In genomic region chr18:9095297-9096012, GRCh38 we compare ENCODE assay signal across 8 cellular contexts. TPM values are rescaled to one million over a fixed set of nuclear protein-coding genes. Genes with fewer than 3 reads are reported as not detected.
DNase-seq lines count a peak whose midpoint lies in the region; ATAC-seq and TF ChIP-seq lines count a peak whose summit lies in the region.

No MANE protein-coding gene starts in this region.

- no peaks in the 10 kb centered on the region for H3K9me3 Mint-ChIP-seq in Calu3 (ENCODE audit: low read depth, unreplicated experiment)
- H3K9me3 Mint-ChIP-seq in activated CD8-positive, alpha-beta memory T cell treated with anti-CD3 and anti-CD28 coated beads, Interleukin-2, amount 10 ng/mL, durations not matched to agents 7 days and 5 days (ENCODE audit: low read depth) = no peaks in the 10 kb centered on the region
- H3K9me3 Mint-ChIP-seq in WTC11 = no peaks in the 10 kb centered on the region

- peak overlapping the region; percentile 64 for H2AK5ac ChIP-seq in mesenchymal stem cell (ENCODE audit: low read length, severe bottlenecking)

- H2BK120ac ChIP-seq in mesenchymal stem cell (ENCODE audit: low read depth, low read length) = peak overlapping the region; percentile 64

- peak overlapping the region; percentile 78 for H2AFZ ChIP-seq in mesenchymal stem cell (ENCODE audit: low read depth, low read length)

- H3K4me1 ChIP-seq in mesenchymal stem cell (ENCODE audit: control insufficient read depth, insufficient read depth, low read depth, low read length) = peaks cover 2% of the 10 kb centered on the region

- H3K4me2 ChIP-seq in mesenchymal stem cell (ENCODE audit: low read length, poor library complexity, severe bottlenecking) = no peak overlapping the region

- H3K4me1 Mint-ChIP-seq in Calu3 (ENCODE audit: low read depth, unreplicated experiment) (peaks cover 38% of the 10 kb centered on the region), WTC11 (peaks cover 23% of the 10 kb centered on the region)
- peaks cover 66% of the 10 kb centered on the region for H3K4me1 Mint-ChIP-seq in activated CD8-positive, alpha-beta memory T cell treated with anti-CD3 and anti-CD28 coated beads, Interleukin-2, amount 10 ng/mL, durations not matched to agents 7 days and 5 days

- 45% methylated on average over 8 of the region's 9 CpGs for WGBS in mesenchymal stem cell

- H3K4ac ChIP-seq in mesenchymal stem cell (ENCODE audit: low read depth in 1 of 2, low read length in 2 of 2) = peak overlapping the region; percentile 35 to 91

- no peaks in the 10 kb centered on the region for H3K9me3 ChIP-seq in mesenchymal stem cell (ENCODE audit: control insufficient read depth, low read length)

- H2BK5ac ChIP-seq in mesenchymal stem cell (ENCODE audit: low read depth, low read length, poor library complexity, severe bottlenecking) = no peak overlapping the region

- no peaks in the 10 kb centered on the region for H3K27me3 ChIP-seq in mesenchymal stem cell (ENCODE audit: control insufficient read depth in 1 of 2, insufficient read depth in 1 of 2, low read length in 2 of 2)

- H4K91ac ChIP-seq in mesenchymal stem cell (ENCODE audit: low read length) = no peak overlapping the region

- H3K4me3 Mint-ChIP-seq in Calu3 (ENCODE audit: low read depth, unreplicated experiment) = no peak overlapping the region
- H3K4me3 Mint-ChIP-seq in activated CD8-positive, alpha-beta memory T cell treated with anti-CD3 and anti-CD28 coated beads, Interleukin-2, amount 10 ng/mL, durations not matched to agents 7 days and 5 days = peak overlapping the region; percentile 63
- no peak overlapping the region for H3K4me3 Mint-ChIP-seq in WTC11

- ATAC-seq in GM21360 (IDR thresholded peaks at IDR 0.05; ENCODE audit: unreplicated experiment) = peak; percentile 78
- ATAC-seq in HG03521 (IDR thresholded peaks at IDR 0.05; ENCODE audit: unreplicated experiment) = peak; percentile 86
- peak; percentile 73 for ATAC-seq in activated CD8-positive, alpha-beta memory T cell treated with anti-CD3 and anti-CD28 coated beads, Interleukin-2, amount 10 ng/mL, durations not matched to agents 7 days and 5 days
- no peak for ATAC-seq in WTC11
- no peak for ATAC-seq in Right ventricle myocardium superior (ENCODE audit: poor library complexity)

- intact Hi-C loops in Calu3 (cut with micrococcal nuclease; ENCODE audit: unreplicated experiment) = no loop called here
- intact Hi-C loops in Right ventricle myocardium superior (cut with DNase I) = no loop called here

- H3K27ac ChIP-seq in mesenchymal stem cell (ENCODE audit: low read length, poor library complexity, severe bottlenecking) = no peak overlapping the region

- TF ChIP-seq CTCF in Calu3 (IDR thresholded peaks at IDR 0.05; ENCODE audit: unreplicated experiment) = no peak
- no peak for TF ChIP-seq CTCF in WTC11 (IDR thresholded peaks at IDR 0.05)

- CTCF ChIA-PET in Calu3 (lab: Charles Lee) (no interaction called here), WTC11 (lab: Charles Lee) (no interaction called here)
- CTCF ChIA-PET in activated CD8-positive, alpha-beta memory T cell treated with anti-CD3 and anti-CD28 coated beads, Interleukin-2, amount 10 ng/mL, durations not matched to agents 7 days and 5 days (lab: Charles Lee) = interaction anchor here (1.4 to 3.6 kb wide), 4 partner anchors 9 to 23 kb away, joined by 3 to 13 read pairs (median 4); no protein-coding TSS in a partner anchor

- H3K23ac ChIP-seq in mesenchymal stem cell (ENCODE audit: low read length in 2 of 2) = no peak overlapping the region

- H4K8ac ChIP-seq in mesenchymal stem cell (ENCODE audit: low read length) = peak overlapping the region; percentile 72

- POLR2A ChIA-PET in WTC11 (lab: Charles Lee) = no interaction called here

- no peak overlapping the region for H3K4me3 ChIP-seq in mesenchymal stem cell (ENCODE audit: insufficient read depth in 1 of 2, low read depth in 1 of 2, low read length in 2 of 2)

- H2BK15ac ChIP-seq in mesenchymal stem cell (ENCODE audit: low read depth, poor library complexity, severe bottlenecking) = no peak overlapping the region

- H3K18ac ChIP-seq in mesenchymal stem cell (ENCODE audit: low read depth in 1 of 2, low read length in 2 of 2) = peak overlapping the region; percentile 49 to 91

- no peaks in the 10 kb centered on the region for H3K79me1 ChIP-seq in mesenchymal stem cell (replicated peaks; ENCODE audit: low read length, poor library complexity, severe bottlenecking)

- peak overlapping the region; percentile 49 to 98 for H2BK12ac ChIP-seq in mesenchymal stem cell (ENCODE audit: low read length in 2 of 2)

- H3K36me3 ChIP-seq in mesenchymal stem cell (ENCODE audit: control insufficient read depth in 1 of 2, insufficient read depth in 2 of 2, low read depth in 1 of 2, low read length in 2 of 2) = no peaks in the 10 kb centered on the region

- DNase-seq in Calu3 (no peak), mesenchymal stem cell (peak; percentile 82), WTC11 (ENCODE audit: low spot score) (no peak), pons (ENCODE audit: low spot score) (no peak), Right ventricle myocardium superior (no peak)
- peak; percentile 87 for DNase-seq in activated CD8-positive, alpha-beta memory T cell treated with anti-CD3 and anti-CD28 coated beads, Interleukin-2, amount 10 ng/mL, durations not matched to agents 7 days and 5 days

- H3K27me3 Mint-ChIP-seq in Calu3 (ENCODE audit: unreplicated experiment) (no peaks in the 10 kb centered on the region), WTC11 (ENCODE audit: low read depth) (no peaks in the 10 kb centered on the region; the same call in 1 of the 2 replicates)
- no peaks in the 10 kb centered on the region for H3K27me3 Mint-ChIP-seq in activated CD8-positive, alpha-beta memory T cell treated with anti-CD3 and anti-CD28 coated beads, Interleukin-2, amount 10 ng/mL, durations not matched to agents 7 days and 5 days

- no peak overlapping the region for H3K14ac ChIP-seq in mesenchymal stem cell (ENCODE audit: low read length in 2 of 2)

- H3K27ac Mint-ChIP-seq in Calu3 (ENCODE audit: unreplicated experiment) (peak overlapping the region; percentile 95), WTC11 (no peak overlapping the region)
- H3K27ac Mint-ChIP-seq in activated CD8-positive, alpha-beta memory T cell treated with anti-CD3 and anti-CD28 coated beads, Interleukin-2, amount 10 ng/mL, durations not matched to agents 7 days and 5 days = peak overlapping the region; percentile 98

- BruUV-seq in Calu3 (replicated peaks; lab: Mats Ljungman, UMichigan) = no TSS peak

- peaks cover 13% of the 10 kb centered on the region for H3K36me3 Mint-ChIP-seq in Calu3 (ENCODE audit: insufficient read depth, unreplicated experiment)
- H3K36me3 Mint-ChIP-seq in activated CD8-positive, alpha-beta memory T cell treated with anti-CD3 and anti-CD28 coated beads, Interleukin-2, amount 10 ng/mL, durations not matched to agents 7 days and 5 days = peaks cover 13% of the 10 kb centered on the region
- H3K36me3 Mint-ChIP-seq in WTC11 = no peaks in the 10 kb centered on the region

- H3K9ac ChIP-seq in mesenchymal stem cell (ENCODE audit: low read length) = peak overlapping the region; percentile 72

TF ChIP-seq in WTC11, 78 proteins besides CTCF, POLR2A, EP300 and RAD21 (continues in another document):
- no peak for TF ChIP-seq JUN (CRISPR knock-in tag; IDR thresholded peaks at IDR 0.05)
- TF ChIP-seq MLX (CRISPR knock-in tag; IDR thresholded peaks at IDR 0.05) = no peak
- TF ChIP-seq MXD4 (CRISPR knock-in tag; IDR thresholded peaks at IDR 0.05; ENCODE audit: borderline replicate concordance) = no peak
- TF ChIP-seq ESRRA (CRISPR knock-in tag; IDR thresholded peaks at IDR 0.05; ENCODE audit: borderline replicate concordance) = no peak
- no peak for TF ChIP-seq RORB (CRISPR knock-in tag; IDR thresholded peaks at IDR 0.05)
- TF ChIP-seq SMAD4 (CRISPR knock-in tag; IDR thresholded peaks at IDR 0.05) = no peak
- TF ChIP-seq ZNF232 (CRISPR knock-in tag; IDR thresholded peaks at IDR 0.05) = no peak
- no peak for TF ChIP-seq SP1 (CRISPR knock-in tag; conservative IDR thresholded peaks at IDR 0.05)
- no peak for TF ChIP-seq E2F1 (CRISPR knock-in tag; IDR thresholded peaks at IDR 0.05)

RNA-seq across cellular contexts. Expression of gene NDUFV2, which starts 7.0 kb away (rescaled TPM):
- total RNA-seq in Calu3 (2022) (199 TPM in 2 replicates), WTC11 (2021) (165 to 192 TPM (median 167 TPM) in 3 replicates), Right ventricle myocardium superior (521 TPM)
- 100 to 1,000 TPM; 222 to 302 TPM for total RNA-seq in activated CD8-positive, alpha-beta memory T cell treated with anti-CD3 and anti-CD28 coated beads, Interleukin-2, amount 10 ng/mL, durations not matched to agents 7 days and 5 days
- 241 TPM for polyA plus RNA-seq in mesenchymal stem cell (2013, experiment 1 of 2)
- 246 TPM for polyA plus RNA-seq in mesenchymal stem cell (2013, experiment 2 of 2)

RNA-seq across cellular contexts. Expression of gene ANKRD12, which starts 41.1 kb away (rescaled TPM):
- total RNA-seq in Calu3 (2022) (36.3 and 40.7 TPM in 2 replicates), WTC11 (2021) (42.2 to 44.7 TPM (median 43.4 TPM) in 3 replicates), Right ventricle myocardium superior (39.9 TPM)
- total RNA-seq in activated CD8-positive, alpha-beta memory T cell treated with anti-CD3 and anti-CD28 coated beads, Interleukin-2, amount 10 ng/mL, durations not matched to agents 7 days and 5 days = 10 to 100 TPM; 67.5 to 76.9 TPM
- 41.3 TPM for polyA plus RNA-seq in mesenchymal stem cell (2013, experiment 1 of 2)
- polyA plus RNA-seq in mesenchymal stem cell (2013, experiment 2 of 2) = 40.2 TPM

Comparison
In these comparisons a context has a peak if more than half of its experiments do, and no peak if none do; other contexts are left out.
1. DNase-seq: peak in activated CD8-positive, alpha-beta memory T cell treated with anti-CD3 and anti-CD28 coated beads, Interleukin-2, amount 10 ng/mL, durations not matched to agents 7 days and 5 days (single experiment) and mesenchymal stem cell (single experiment); none in Calu3 (single experiment), WTC11 (single experiment), pons (single experiment) and Right ventricle myocardium superior (single experiment).
2. ATAC-seq: peak in GM21360 (single experiment), HG03521 (single experiment) and activated CD8-positive, alpha-beta memory T cell treated with anti-CD3 and anti-CD28 coated beads, Interleukin-2, amount 10 ng/mL, durations not matched to agents 7 days and 5 days (single experiment); none in WTC11 (single experiment) and Right ventricle myocardium superior (single experiment).